30 cellular contexts compared by ENCODE assay signal in the genomic region with DNA sequence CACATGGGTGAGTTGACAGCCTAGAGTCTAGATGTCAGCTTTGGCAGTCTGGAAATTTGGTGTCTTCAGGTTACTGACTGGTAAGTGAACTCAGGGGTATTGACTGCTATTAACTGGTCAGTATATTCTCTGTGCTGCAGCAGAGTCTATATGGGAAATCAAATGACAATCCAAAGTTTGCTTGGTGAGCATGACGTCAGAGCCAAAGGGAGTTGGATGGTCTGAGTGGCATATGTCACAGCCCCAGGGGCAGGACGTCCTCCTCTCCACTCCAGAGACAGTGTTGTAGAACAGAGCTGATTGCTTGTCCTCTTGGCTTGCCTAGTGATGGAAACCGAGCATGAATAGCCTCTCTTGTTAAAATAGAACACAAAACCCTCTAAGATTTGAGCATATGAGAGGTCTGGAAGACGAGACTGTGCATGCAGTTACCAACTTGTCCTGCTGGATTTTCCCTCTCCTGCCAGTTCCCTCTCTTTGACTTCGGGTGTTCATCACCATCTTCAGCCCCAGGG. TPM values are rescaled to one million over a fixed set of nuclear protein-coding genes. Genes with fewer than 3 reads are reported as not detected.
"Had no signal": no experiment of that assay in that cellular context is flagged by ENCODE, and none has a peak within 500 bp of the region (broad histone marks: within the 10 kb centered on the region; RNA-seq: fewer than 3 reads in every experiment).

No MANE protein-coding gene starts in this region.

- H3K4me3 ChIP-seq: SJCRH30 had no signal

- H3K9me3 ChIP-seq: SJCRH30 had no signal

- H3K27me3 ChIP-seq: SJCRH30 had no signal

- H3K27ac ChIP-seq: brain microvascular endothelial cell, SJCRH30, WERI-Rb-1 had no signal

- DNase-seq: activated CD4-positive, alpha-beta memory T cell treated with anti-CD3 and anti-CD28 coated beads, Interleukin-2, amount 10 ng/mL, durations not matched to agents 7 days and 5 days; activated CD4-positive, alpha-beta T cell treated with anti-CD3 and anti-CD28 coated beads for 1 hour; activated CD4-positive, alpha-beta T cell treated with anti-CD3 and anti-CD28 coated beads for 48 hours; activated CD4-positive, CD25-positive, alpha-beta regulatory T cell; activated CD8-positive, alpha-beta memory T cell treated with anti-CD3 and anti-CD28 coated beads for 24 hours; activated CD8-positive, alpha-beta memory T cell treated with anti-CD3 and anti-CD28 coated beads, Interleukin-2, amount 10 ng/mL, durations not matched to agents 7 days and 5 days; activated CD8-positive, alpha-beta memory T cell treated with anti-CD3 and anti-CD28 coated beads, Interleukin-2, amount 50 U/mL, for 48 hours; activated effector memory CD4-positive, alpha-beta T cell treated with Interleukin-2 at 50 U/mL for 16 hours; activated naive CD4-positive, alpha-beta T cell treated with anti-CD3 and anti-CD28 coated beads, Interleukin-2, amount 10 ng/mL, durations not matched to agents 7 days and 5 days; activated naive CD8-positive, alpha-beta T cell treated with anti-CD3 and anti-CD28 coated beads, Interleukin-2, amount 50 U/mL, for 24 hours; activated T-cell treated with anti-CD3 and anti-CD28 coated beads, Interleukin-2, amount 50 U/mL, for 48 hours; brain microvascular endothelial cell; central memory CD4-positive, alpha-beta T cell; NCI-H1092 treated with DMSO at 0.1 percent for 48 hours; NCI-H1417; NCI-H187 treated with DMSO at 0.1 percent for 48 hours; NCI-H2081; NCI-H2171 treated with DMSO at 0.1 percent for 48 hours; NCI-H2227 treated with DMSO at 0.1 percent for 48 hours; NCI-H446 treated with DMSO at 0.1 percent for 48 hours; NCI-H524 treated with DMSO at 0.1 percent for 48 hours; SHP77; SJCRH30; SK-N-SH; SW 1271; T-helper 1 cell; T-helper 2 cell; T-helper 9 cell; WERI-Rb-1 had no signal

- H3K36me3 ChIP-seq: brain microvascular endothelial cell, SJCRH30, WERI-Rb-1 had no signal

RNA-seq across cellular contexts. Expression of gene TBC1D30, which starts 3.3 kb away (rescaled TPM):
- total RNA-seq: RPMI7951 had no signal
